In the genomic region with DNA sequence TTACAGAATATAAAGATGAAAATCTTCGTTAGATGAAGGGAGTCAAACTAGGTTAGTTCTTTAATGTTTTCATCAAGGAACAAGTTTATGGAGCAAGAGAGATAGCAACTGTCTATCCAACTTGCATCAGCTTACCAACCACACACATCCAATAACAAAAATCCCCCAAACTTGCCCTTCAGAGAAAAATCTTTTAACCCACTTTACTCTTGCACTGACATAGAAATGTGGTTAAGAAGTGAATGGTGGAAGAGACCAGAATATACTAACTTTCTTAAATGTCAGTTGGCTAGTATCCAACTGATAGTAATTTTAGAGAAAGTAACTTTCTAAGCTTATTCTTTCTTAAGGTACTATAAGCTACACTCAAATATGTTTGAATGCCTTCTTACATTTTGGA, we compare ENCODE assay signal across 25 cellular contexts. TPM values are rescaled to one million over a fixed set of nuclear protein-coding genes. Genes with fewer than 3 reads are reported as not detected.
DNase-seq lines count a peak whose midpoint lies in the region; ATAC-seq and TF ChIP-seq lines count a peak whose summit lies in the region.
"Had no signal": no experiment of that assay in that cellular context is flagged by ENCODE, and none has a peak within 500 bp of the region (broad histone marks: within the 10 kb centered on the region; RNA-seq: fewer than 3 reads in every experiment).

No MANE protein-coding gene starts in this region.

- TF ChIP-seq CTCF in HL-60 (IDR thresholded peaks at IDR 0.05; ENCODE audit: insufficient read depth, low read length) (no peak), osteocyte (IDR thresholded peaks at IDR 0.05) (no peak)

- H3K27me3 Mint-ChIP-seq in activated CD8-positive, alpha-beta memory T cell treated with anti-CD3 and anti-CD28 coated beads, Interleukin-2, amount 10 ng/mL, durations not matched to agents 7 days and 5 days, result no peaks in the 10 kb centered on the region
- H3K27me3 Mint-ChIP-seq in activated naive CD8-positive, alpha-beta T cell treated with anti-CD3 and anti-CD28 coated beads, Interleukin-2, amount 50 U/mL, for 24 hours, result no peaks in the 10 kb centered on the region
- no peaks in the 10 kb centered on the region for H3K27me3 Mint-ChIP-seq in osteocyte (ENCODE audit: unreplicated experiment)
- H3K27me3 Mint-ChIP-seq: activated CD4-positive, alpha-beta T cell treated with anti-CD3 and anti-CD28 coated beads, Interleukin-2, amount 10 ng/mL, durations not matched to agents 24 days and 14 days; central memory CD8-positive, alpha-beta T cell; type B pancreatic cell had no signal

- no peak for DNase-seq in activated CD8-positive, alpha-beta memory T cell treated with anti-CD3 and anti-CD28 coated beads, Interleukin-2, amount 10 ng/mL, durations not matched to agents 7 days and 5 days
- no peak for DNase-seq in activated CD8-positive, alpha-beta memory T cell treated with anti-CD3 and anti-CD28 coated beads, Interleukin-2, amount 50 U/mL, for 48 hours
- DNase-seq in HL-60 (ENCODE audit: low read depth in 1 of 2, low spot score in 1 of 2) (no peak), epidermal melanocyte (ENCODE audit: insufficient read length, low spot score) (no peak), osteocyte (ENCODE audit: extremely low spot score, unreplicated experiment) (no peak)
- no peak for DNase-seq in activated naive CD8-positive, alpha-beta T cell treated with anti-CD3 and anti-CD28 coated beads, Interleukin-2, amount 50 U/mL, for 24 hours
- no peak for DNase-seq in stimulated activated naive CD8-positive, alpha-beta T cell treated with anti-CD3 and anti-CD28 coated beads, Interleukin-15, Interleukin-2, amounts not matched to agents 100 U/mL and 50 U/mL, for 24 hours
- DNase-seq: activated CD4-positive, alpha-beta T cell treated with anti-CD3 and anti-CD28 coated beads, Interleukin-2, amount 10 ng/mL, durations not matched to agents 24 days and 14 days; activated naive CD4-positive, alpha-beta T cell treated with anti-CD3 and anti-CD28 coated beads, Interleukin-2, amount 50 U/mL, for 16 hours; BE2C; Calu3; DND-41; dorsolateral prefrontal cortex; H7; kidney glomerular epithelial cell; lower lobe of right lung; NCI-H1092 treated with DMSO at 0.1 percent for 48 hours; NCI-H2029; NCI-H226; RPMI8226 had no signal

- H3K4me1 Mint-ChIP-seq in activated CD8-positive, alpha-beta memory T cell treated with anti-CD3 and anti-CD28 coated beads, Interleukin-2, amount 10 ng/mL, durations not matched to agents 7 days and 5 days, result peaks cover 35% of the 10 kb centered on the region
- H3K4me1 Mint-ChIP-seq in activated naive CD8-positive, alpha-beta T cell treated with anti-CD3 and anti-CD28 coated beads, Interleukin-2, amount 50 U/mL, for 24 hours, result peaks cover 67% of the 10 kb centered on the region
- H3K4me1 Mint-ChIP-seq in osteocyte (ENCODE audit: unreplicated experiment), result peaks cover 13% of the 10 kb centered on the region

- CTCF ChIA-PET in activated CD8-positive, alpha-beta memory T cell treated with anti-CD3 and anti-CD28 coated beads, Interleukin-2, amount 10 ng/mL, durations not matched to agents 7 days and 5 days (lab: Charles Lee), result interaction anchor here (1.1 to 1.2 kb wide), 2 partner anchors 17 to 33 kb away, joined by 3 to 5 read pairs; no protein-coding TSS in a partner anchor

- H3K27me3 ChIP-seq in HL-60 (ENCODE audit: insufficient read depth, poor library complexity, severe bottlenecking), result peaks cover 3% of the 10 kb centered on the region
- H3K27me3 ChIP-seq: BE2C had no signal

- peak overlapping the region; percentile 71; the same call in 1 of the 2 replicates for H3K27ac ChIP-seq in HL-60 (replicated peaks)
- H3K27ac ChIP-seq: dorsolateral prefrontal cortex had no signal

- H3K9me3 Mint-ChIP-seq in activated CD8-positive, alpha-beta memory T cell treated with anti-CD3 and anti-CD28 coated beads, Interleukin-2, amount 10 ng/mL, durations not matched to agents 7 days and 5 days (ENCODE audit: low read depth), result no peaks in the 10 kb centered on the region
- no peaks in the 10 kb centered on the region for H3K9me3 Mint-ChIP-seq in activated naive CD8-positive, alpha-beta T cell treated with anti-CD3 and anti-CD28 coated beads, Interleukin-2, amount 50 U/mL, for 24 hours
- peaks cover 5% of the 10 kb centered on the region for H3K9me3 Mint-ChIP-seq in osteocyte (ENCODE audit: unreplicated experiment)
- H3K9me3 Mint-ChIP-seq: activated CD4-positive, alpha-beta T cell treated with anti-CD3 and anti-CD28 coated beads, Interleukin-2, amount 10 ng/mL, durations not matched to agents 24 days and 14 days; central memory CD8-positive, alpha-beta T cell; type B pancreatic cell had no signal

- H3K27ac Mint-ChIP-seq in activated CD8-positive, alpha-beta memory T cell treated with anti-CD3 and anti-CD28 coated beads, Interleukin-2, amount 10 ng/mL, durations not matched to agents 7 days and 5 days, result peak overlapping the region; percentile 94
- peak overlapping the region; percentile 97 for H3K27ac Mint-ChIP-seq in activated naive CD8-positive, alpha-beta T cell treated with anti-CD3 and anti-CD28 coated beads, Interleukin-2, amount 50 U/mL, for 24 hours
- H3K27ac Mint-ChIP-seq in osteocyte (ENCODE audit: unreplicated experiment), result no peak overlapping the region
- H3K27ac Mint-ChIP-seq: activated CD4-positive, alpha-beta T cell treated with anti-CD3 and anti-CD28 coated beads, Interleukin-2, amount 10 ng/mL, durations not matched to agents 24 days and 14 days; progenitor cell of endocrine pancreas; type B pancreatic cell had no signal

- H3K4me3 ChIP-seq in HL-60 (replicated peaks; ENCODE audit: insufficient read depth, low read length), result no peak overlapping the region
- H3K4me3 ChIP-seq: dorsolateral prefrontal cortex, lower lobe of right lung had no signal

- ATAC-seq in activated CD8-positive, alpha-beta memory T cell treated with anti-CD3 and anti-CD28 coated beads, Interleukin-2, amount 10 ng/mL, durations not matched to agents 7 days and 5 days, result no peak
- ATAC-seq in activated naive CD8-positive, alpha-beta T cell treated with anti-CD3 and anti-CD28 coated beads, Interleukin-2, amount 50 U/mL, for 24 hours, result peak; percentile 20
- ATAC-seq in stimulated activated naive CD8-positive, alpha-beta T cell treated with anti-CD3 and anti-CD28 coated beads, Interleukin-15, Interleukin-2, amounts not matched to agents 100 U/mL and 50 U/mL, for 24 hours, result peak; percentile 21
- ATAC-seq in GM21367 (IDR thresholded peaks at IDR 0.05; ENCODE audit: unreplicated experiment), result no peak
- ATAC-seq: lower lobe of right lung, sciatic nerve had no signal

- no peak overlapping the region for H3K4me3 Mint-ChIP-seq in activated CD8-positive, alpha-beta memory T cell treated with anti-CD3 and anti-CD28 coated beads, Interleukin-2, amount 10 ng/mL, durations not matched to agents 7 days and 5 days
- H3K4me3 Mint-ChIP-seq in activated naive CD8-positive, alpha-beta T cell treated with anti-CD3 and anti-CD28 coated beads, Interleukin-2, amount 50 U/mL, for 24 hours, result peak overlapping the region; percentile 10
- no peak overlapping the region for H3K4me3 Mint-ChIP-seq in osteocyte (ENCODE audit: unreplicated experiment)
- H3K4me3 Mint-ChIP-seq: activated CD4-positive, alpha-beta T cell treated with anti-CD3 and anti-CD28 coated beads, Interleukin-2, amount 10 ng/mL, durations not matched to agents 24 days and 14 days; central memory CD8-positive, alpha-beta T cell; type B pancreatic cell had no signal

- peaks cover 2% of the 10 kb centered on the region for H3K36me3 Mint-ChIP-seq in activated CD8-positive, alpha-beta memory T cell treated with anti-CD3 and anti-CD28 coated beads, Interleukin-2, amount 10 ng/mL, durations not matched to agents 7 days and 5 days
- H3K36me3 Mint-ChIP-seq in activated naive CD8-positive, alpha-beta T cell treated with anti-CD3 and anti-CD28 coated beads, Interleukin-2, amount 50 U/mL, for 24 hours (ENCODE audit: low read depth), result peaks cover 14% of the 10 kb centered on the region
- no peaks in the 10 kb centered on the region for H3K36me3 Mint-ChIP-seq in osteocyte (ENCODE audit: unreplicated experiment)
- H3K36me3 Mint-ChIP-seq: type B pancreatic cell had no signal

RNA-seq across cellular contexts. Expression of gene RAB9A, which starts 1.7 kb away (rescaled TPM):
- 10 to 100 TPM; 13.7 to 20.3 TPM for total RNA-seq in activated CD8-positive, alpha-beta memory T cell treated with anti-CD3 and anti-CD28 coated beads, Interleukin-2, amount 10 ng/mL, durations not matched to agents 7 days and 5 days
- 25.6 and 32.9 TPM in 2 replicates for total RNA-seq in osteocyte

RNA-seq across cellular contexts. Expression of gene TCEANC, which starts 34.3 kb away (rescaled TPM):
- 1 to 10 TPM; 4.7 to 5.1 TPM for total RNA-seq in activated CD8-positive, alpha-beta memory T cell treated with anti-CD3 and anti-CD28 coated beads, Interleukin-2, amount 10 ng/mL, durations not matched to agents 7 days and 5 days
- total RNA-seq in osteocyte, result 3.6 and 4.7 TPM in 2 replicates

RNA-seq across cellular contexts. Expression of gene TRAPPC2, which starts 47.2 kb away (rescaled TPM):
- total RNA-seq in activated CD8-positive, alpha-beta memory T cell treated with anti-CD3 and anti-CD28 coated beads, Interleukin-2, amount 10 ng/mL, durations not matched to agents 7 days and 5 days, result 10 to 100 TPM; 18.4 to 19.1 TPM
- total RNA-seq in osteocyte, result 14.7 and 14.8 TPM in 2 replicates

RNA-seq across cellular contexts. Expression of gene OFD1, which starts 47.3 kb away (rescaled TPM):
- total RNA-seq in activated CD8-positive, alpha-beta memory T cell treated with anti-CD3 and anti-CD28 coated beads, Interleukin-2, amount 10 ng/mL, durations not matched to agents 7 days and 5 days, result 10 to 100 TPM; 32.3 to 45.8 TPM
- total RNA-seq in osteocyte, result 15.2 and 17.3 TPM in 2 replicates

Comparison
In these comparisons a context has a peak if more than half of its experiments do, and no peak if none do; other contexts are left out.
1. ATAC-seq: peak in activated naive CD8-positive, alpha-beta T cell treated with anti-CD3 and anti-CD28 coated beads, Interleukin-2, amount 50 U/mL, for 24 hours (single experiment) and stimulated activated naive CD8-positive, alpha-beta T cell treated with anti-CD3 and anti-CD28 coated beads, Interleukin-15, Interleukin-2, amounts not matched to agents 100 U/mL and 50 U/mL, for 24 hours (single experiment); none in activated CD8-positive, alpha-beta memory T cell treated with anti-CD3 and anti-CD28 coated beads, Interleukin-2, amount 10 ng/mL, durations not matched to agents 7 days and 5 days (single experiment) and GM21367 (single experiment).